ENCODE assay signal across 7 cellular contexts in genomic region chr12:118373628-118374027, GRCh38. TPM values are rescaled to one million over a fixed set of nuclear protein-coding genes. Genes with fewer than 3 reads are reported as not detected.
DNase-seq lines count a peak whose midpoint lies in the region; ATAC-seq lines count a peak whose summit lies in the region.

No MANE protein-coding gene starts in this region.

- H3K4me3 ChIP-seq in HUES6 (ENCODE audit: low read depth, low read length) (peak overlapping the region; percentile 87), iPS-18c (ENCODE audit: insufficient read depth, low read depth, low read length) (peak overlapping the region; percentile 62; the same call in 1 of the 2 replicates)

- no peaks in the 10 kb centered on the region for H3K9me3 Mint-ChIP-seq in activated CD8-positive, alpha-beta T cell treated with anti-CD3 and anti-CD28 coated beads, Interleukin-2, amount 10 ng/mL, durations not matched to agents 7 days and 5 days (ENCODE audit: insufficient read depth)
- no peaks in the 10 kb centered on the region for H3K9me3 Mint-ChIP-seq in stimulated activated naive CD8-positive, alpha-beta T cell treated with anti-CD3 and anti-CD28 coated beads, Interleukin-15, amount 100 ng/mL, for 72 hours

- CTCF ChIA-PET in activated CD8-positive, alpha-beta T cell treated with anti-CD3 and anti-CD28 coated beads, Interleukin-2, amount 10 ng/mL, durations not matched to agents 7 days and 5 days (lab: Charles Lee), result interaction anchor here (1.2 to 2.1 kb wide), 4 partner anchors 15 to 253 kb away, joined by 3 to 17 read pairs (median 12); no protein-coding TSS in a partner anchor

- peak overlapping the region; percentile 54 for H3K9ac ChIP-seq in HUES6 (ENCODE audit: low read length)

- no peaks in the 10 kb centered on the region for H3K36me3 ChIP-seq in HUES6 (ENCODE audit: control insufficient read depth, insufficient read depth, low read length)

- no peaks in the 10 kb centered on the region for H3K36me3 Mint-ChIP-seq in activated CD8-positive, alpha-beta T cell treated with anti-CD3 and anti-CD28 coated beads, Interleukin-2, amount 10 ng/mL, durations not matched to agents 7 days and 5 days (ENCODE audit: low read depth)

- POLR2A ChIA-PET in activated CD8-positive, alpha-beta T cell treated with anti-CD3 and anti-CD28 coated beads, Interleukin-2, amount 10 ng/mL, durations not matched to agents 7 days and 5 days (lab: Charles Lee), result interaction anchor here (0.7 to 1.8 kb wide), 5 partner anchors 16 to 238 kb away, joined by 3 to 35 read pairs (median 3); partner anchors contain the start of gene PEBP1

- H3K9me3 ChIP-seq in HUES6 (ENCODE audit: control insufficient read depth, insufficient read depth, low read depth, low read length) (no peaks in the 10 kb centered on the region), iPS-18c (ENCODE audit: control insufficient read depth, insufficient read depth, low read length) (peaks cover 2% of the 10 kb centered on the region)

- no peak for DNase-seq in activated CD8-positive, alpha-beta T cell treated with anti-CD3 and anti-CD28 coated beads, Interleukin-2, amount 10 ng/mL, durations not matched to agents 7 days and 5 days
- no peak for DNase-seq in stimulated activated naive CD8-positive, alpha-beta T cell treated with anti-CD3 and anti-CD28 coated beads, Interleukin-15, amount 100 ng/mL, for 72 hours
- DNase-seq in NCI-H2196 treated with DMSO at 0.1 percent for 48 hours (lab: John Stamatoyannopoulos, UW; ENCODE audit: unreplicated experiment) (no peak), NCI-H774 (lab: John Stamatoyannopoulos, UW) (no peak), T-helper 9 cell (no peak)

- H3K27ac Mint-ChIP-seq in activated CD8-positive, alpha-beta T cell treated with anti-CD3 and anti-CD28 coated beads, Interleukin-2, amount 10 ng/mL, durations not matched to agents 7 days and 5 days, result peak overlapping the region; percentile 85
- peak overlapping the region; percentile 40 to 90 for H3K27ac Mint-ChIP-seq in stimulated activated naive CD8-positive, alpha-beta T cell treated with anti-CD3 and anti-CD28 coated beads, Interleukin-15, amount 100 ng/mL, for 72 hours

- peaks cover 15% of the 10 kb centered on the region for H3K4me1 ChIP-seq in HUES6 (ENCODE audit: control insufficient read depth, insufficient read depth, low read length)

- H3K27me3 Mint-ChIP-seq in activated CD8-positive, alpha-beta T cell treated with anti-CD3 and anti-CD28 coated beads, Interleukin-2, amount 10 ng/mL, durations not matched to agents 7 days and 5 days (ENCODE audit: low read depth), result peaks cover 3% of the 10 kb centered on the region
- H3K27me3 Mint-ChIP-seq in stimulated activated naive CD8-positive, alpha-beta T cell treated with anti-CD3 and anti-CD28 coated beads, Interleukin-15, amount 100 ng/mL, for 72 hours, result no peaks in the 10 kb centered on the region

- peaks cover 18% of the 10 kb centered on the region for H3K27me3 ChIP-seq in HUES6 (ENCODE audit: control insufficient read depth, insufficient read depth, low read length)

- peak overlapping the region; percentile 25; the same call in 1 of the 2 replicates for H3K27ac ChIP-seq in HUES6 (ENCODE audit: low read depth, low read length)

- ATAC-seq in activated CD8-positive, alpha-beta T cell treated with anti-CD3 and anti-CD28 coated beads, Interleukin-2, amount 10 ng/mL, durations not matched to agents 7 days and 5 days, result no peak
- no peak for ATAC-seq in stimulated activated naive CD8-positive, alpha-beta T cell treated with anti-CD3 and anti-CD28 coated beads, Interleukin-15, amount 100 ng/mL, for 72 hours

- H3K4me3 Mint-ChIP-seq in activated CD8-positive, alpha-beta T cell treated with anti-CD3 and anti-CD28 coated beads, Interleukin-2, amount 10 ng/mL, durations not matched to agents 7 days and 5 days, result peak overlapping the region; percentile 92
- peak overlapping the region; percentile 96 to 97 for H3K4me3 Mint-ChIP-seq in stimulated activated naive CD8-positive, alpha-beta T cell treated with anti-CD3 and anti-CD28 coated beads, Interleukin-15, amount 100 ng/mL, for 72 hours

- peaks cover 51% of the 10 kb centered on the region for H3K4me1 Mint-ChIP-seq in activated CD8-positive, alpha-beta T cell treated with anti-CD3 and anti-CD28 coated beads, Interleukin-2, amount 10 ng/mL, durations not matched to agents 7 days and 5 days (ENCODE audit: low read depth)
- peaks cover 49% of the 10 kb centered on the region for H3K4me1 Mint-ChIP-seq in stimulated activated naive CD8-positive, alpha-beta T cell treated with anti-CD3 and anti-CD28 coated beads, Interleukin-15, amount 100 ng/mL, for 72 hours

RNA-seq across cellular contexts. Expression of gene TAOK3, which starts 0.9 kb away (rescaled TPM):
- total RNA-seq in activated CD8-positive, alpha-beta T cell treated with anti-CD3 and anti-CD28 coated beads, Interleukin-2, amount 10 ng/mL, durations not matched to agents 7 days and 5 days, result 10 to 100 TPM; 57.1 to 61.4 TPM

RNA-seq across cellular contexts. Expression of gene SUDS3, which starts 2.7 kb away (rescaled TPM):
- total RNA-seq in activated CD8-positive, alpha-beta T cell treated with anti-CD3 and anti-CD28 coated beads, Interleukin-2, amount 10 ng/mL, durations not matched to agents 7 days and 5 days, result 10 to 100 TPM; 23.3 to 25.3 TPM
